ENCODE assay signal across 9 cellular contexts in genomic region chr22:38239101-38239761, GRCh38. TPM values are rescaled to one million over a fixed set of nuclear protein-coding genes. Genes with fewer than 3 reads are reported as not detected.
A peak's percentile ranks its signal among the peaks of the same experiment; 100 is the strongest.
DNase-seq lines count a peak whose midpoint lies in the region; ATAC-seq, FAIRE-seq and TF ChIP-seq lines count a peak whose summit lies in the region.
"Had no signal": no experiment of that assay in that cellular context is flagged by ENCODE, and none has a peak within 500 bp of the region (broad histone marks: within the 10 kb centered on the region; RNA-seq: fewer than 3 reads in every experiment).

No MANE protein-coding gene starts in this region.

- FAIRE-seq in astrocyte (lab: Jason Lieb, UNC), result peak; percentile 66

- H4K20me1 ChIP-seq in GM23338 (replicated peaks; ENCODE audit: insufficient read depth), result peaks cover 3% of the 10 kb centered on the region; the same call in 1 of the 2 replicates
- H4K20me1 ChIP-seq in astrocyte (ENCODE audit: insufficient read depth, low read length), result peaks cover 5% of the 10 kb centered on the region

- no peak for ATAC-seq in GM23338
- ATAC-seq in HG02884 (IDR thresholded peaks at IDR 0.05; ENCODE audit: unreplicated experiment), result no peak
- no peak for ATAC-seq in GM18511 (IDR thresholded peaks at IDR 0.05; ENCODE audit: unreplicated experiment)

- H3K27me3 ChIP-seq in GM23338 (ENCODE audit: insufficient read depth) (no peaks in the 10 kb centered on the region), astrocyte (ENCODE audit: insufficient read depth, low read length) (no peaks in the 10 kb centered on the region), skeletal muscle satellite cell (ENCODE audit: control insufficient read depth, insufficient read depth, low read length) (no peaks in the 10 kb centered on the region)

- H3K79me2 ChIP-seq in GM23338 (replicated peaks; ENCODE audit: insufficient read depth) (no peaks in the 10 kb centered on the region), astrocyte (ENCODE audit: insufficient read depth, low read length) (peaks cover 48% of the 10 kb centered on the region)

- H3K36me3 ChIP-seq in GM23338 (ENCODE audit: insufficient read depth) (no peaks in the 10 kb centered on the region; the same call in 1 of the 2 replicates), astrocyte (ENCODE audit: insufficient read depth, low read length) (peaks cover 13% of the 10 kb centered on the region), skeletal muscle satellite cell (ENCODE audit: insufficient read depth, low read length) (peaks cover 35% of the 10 kb centered on the region)

- 0 out of 2 replicates have a peak, but pooled peaks cover 2% of the 10 kb centered on the region for H3K4me1 ChIP-seq in GM23338 (ENCODE audit: insufficient read depth)
- peaks cover 45% of the 10 kb centered on the region for H3K4me1 ChIP-seq in astrocyte (ENCODE audit: insufficient read depth, low read length)
- peaks cover 58% of the 10 kb centered on the region for H3K4me1 ChIP-seq in skeletal muscle satellite cell (ENCODE audit: control insufficient read depth, insufficient read depth, low read length)

- peaks cover 7% of the 10 kb centered on the region for H3K27me3 Mint-ChIP-seq in GM23338 (ENCODE audit: insufficient read depth, low read depth, poor library complexity)
- no peaks in the 10 kb centered on the region for H3K27me3 Mint-ChIP-seq in astrocyte (ENCODE audit: low read depth, unreplicated experiment)
- H3K27me3 Mint-ChIP-seq in CD14-positive monocyte (ENCODE audit: low read depth in 3 of 3), result peaks cover 0 to 3% (median 0%) of the 10 kb centered on the region in 3 donors
- no peaks in the 10 kb centered on the region for H3K27me3 Mint-ChIP-seq in activated CD4-positive, alpha-beta memory T cell treated with anti-CD3 and anti-CD28 coated beads for 36 hours
- H3K27me3 Mint-ChIP-seq: activated naive CD4-positive, alpha-beta T cell treated with anti-CD3 and anti-CD28 coated beads, Interleukin-2, amount 50 U/mL, for 24 hours had no signal

- H3K9ac ChIP-seq in astrocyte (ENCODE audit: low read length) (peak overlapping the region; percentile 90), skeletal muscle satellite cell (ENCODE audit: low read depth, low read length) (peak overlapping the region; percentile 87)

- H3K36me3 Mint-ChIP-seq in GM23338 (ENCODE audit: low read depth), result peaks cover 23% of the 10 kb centered on the region
- H3K36me3 Mint-ChIP-seq in astrocyte (ENCODE audit: low read depth, unreplicated experiment), result peaks cover 29% of the 10 kb centered on the region
- peaks cover 66 to 79% of the 10 kb centered on the region in 2 donors for H3K36me3 Mint-ChIP-seq in CD14-positive monocyte
- peaks cover 6% of the 10 kb centered on the region for H3K36me3 Mint-ChIP-seq in activated CD4-positive, alpha-beta memory T cell treated with anti-CD3 and anti-CD28 coated beads for 36 hours

- no peaks in the 10 kb centered on the region for H3F3A ChIP-seq in GM23338 (replicated peaks; ENCODE audit: low read depth)

- no peaks in the 10 kb centered on the region for H3K9me3 ChIP-seq in astrocyte (ENCODE audit: insufficient read depth, low read depth, low read length)
- no peaks in the 10 kb centered on the region for H3K9me3 ChIP-seq in skeletal muscle satellite cell (replicated peaks; ENCODE audit: low read length)

- intact Hi-C loops in CD14-positive monocyte (cut with micrococcal nuclease), result no loop called here
- intact Hi-C loops in activated CD4-positive, alpha-beta memory T cell treated with anti-CD3 and anti-CD28 coated beads for 36 hours (cut with micrococcal nuclease), result no loop called here

- H3K27ac Mint-ChIP-seq in GM23338 (peak overlapping the region; percentile 84), astrocyte (ENCODE audit: unreplicated experiment) (peak overlapping the region; percentile 99), CD14-positive monocyte (no peak overlapping the region)
- no peak overlapping the region for H3K27ac Mint-ChIP-seq in activated CD4-positive, alpha-beta memory T cell treated with anti-CD3 and anti-CD28 coated beads for 36 hours
- H3K27ac Mint-ChIP-seq: activated naive CD4-positive, alpha-beta T cell treated with anti-CD3 and anti-CD28 coated beads, Interleukin-2, amount 50 U/mL, for 24 hours had no signal

- no peaks in the 10 kb centered on the region for H3K9me2 ChIP-seq in GM23338 (ENCODE audit: insufficient read depth)

- CTCF ChIA-PET in activated CD4-positive, alpha-beta memory T cell treated with anti-CD3 and anti-CD28 coated beads for 36 hours (lab: Charles Lee), result interaction anchor here (0.5 kb wide), 1 partner anchor 139 kb away, joined by 3 read pairs; no protein-coding TSS in a partner anchor

- H3K4me3 ChIP-seq in GM23338 (no peak overlapping the region), astrocyte (ENCODE audit: insufficient read depth, low read depth, low read length) (no peak overlapping the region), skeletal muscle satellite cell (ENCODE audit: low read length) (peak overlapping the region; percentile 52)

- H3K27ac ChIP-seq in GM23338 (ENCODE audit: low read depth) (peak overlapping the region; percentile 55; the same call in 1 of the 2 replicates), astrocyte (ENCODE audit: low read depth, low read length) (peak overlapping the region; percentile 99)

- no peaks in the 10 kb centered on the region for H3K9me3 Mint-ChIP-seq in GM23338
- H3K9me3 Mint-ChIP-seq in astrocyte (ENCODE audit: unreplicated experiment), result no peaks in the 10 kb centered on the region
- H3K9me3 Mint-ChIP-seq in CD14-positive monocyte, result peaks cover 0 to 2% (median 0%) of the 10 kb centered on the region in 7 donors
- H3K9me3 Mint-ChIP-seq in activated CD4-positive, alpha-beta memory T cell treated with anti-CD3 and anti-CD28 coated beads for 36 hours, result no peaks in the 10 kb centered on the region
- H3K9me3 Mint-ChIP-seq: activated naive CD4-positive, alpha-beta T cell treated with anti-CD3 and anti-CD28 coated beads, Interleukin-2, amount 50 U/mL, for 24 hours had no signal

- H3K4me1 Mint-ChIP-seq in GM23338 (peaks cover 35% of the 10 kb centered on the region), astrocyte (ENCODE audit: low read depth, unreplicated experiment) (peaks cover 40% of the 10 kb centered on the region), CD14-positive monocyte (peaks cover 3% of the 10 kb centered on the region)
- no peaks in the 10 kb centered on the region for H3K4me1 Mint-ChIP-seq in activated CD4-positive, alpha-beta memory T cell treated with anti-CD3 and anti-CD28 coated beads for 36 hours (ENCODE audit: low read depth)
- H3K4me1 Mint-ChIP-seq: activated naive CD4-positive, alpha-beta T cell treated with anti-CD3 and anti-CD28 coated beads, Interleukin-2, amount 50 U/mL, for 24 hours had no signal

- H2AFZ ChIP-seq in GM23338, result no peak overlapping the region
- peak overlapping the region; percentile 11 for H2AFZ ChIP-seq in astrocyte (ENCODE audit: low read depth, low read length)

- DNase-seq in GM23338 (ENCODE audit: low spot score), result no peak
- DNase-seq in astrocyte (ENCODE audit: low read depth), result peak; percentile 94
- DNase-seq in hepatic stellate cell (ENCODE audit: low spot score), result peak; percentile 97
- no peak for DNase-seq in CD14-positive monocyte (ENCODE audit: low spot score)
- DNase-seq in activated CD4-positive, alpha-beta memory T cell treated with anti-CD3 and anti-CD28 coated beads for 36 hours, result no peak

- H3K4me2 ChIP-seq in GM23338 (no peak overlapping the region), astrocyte (ENCODE audit: low read length) (peak overlapping the region; percentile 83), skeletal muscle satellite cell (ENCODE audit: low read length) (peak overlapping the region; percentile 75)

- H3K4me3 Mint-ChIP-seq in GM23338, result no peak overlapping the region
- peak overlapping the region; percentile 47 for H3K4me3 Mint-ChIP-seq in astrocyte (ENCODE audit: unreplicated experiment)
- no peak overlapping the region for H3K4me3 Mint-ChIP-seq in CD14-positive monocyte
- H3K4me3 Mint-ChIP-seq in activated CD4-positive, alpha-beta memory T cell treated with anti-CD3 and anti-CD28 coated beads for 36 hours, result no peak overlapping the region
- H3K4me3 Mint-ChIP-seq: activated naive CD4-positive, alpha-beta T cell treated with anti-CD3 and anti-CD28 coated beads, Interleukin-2, amount 50 U/mL, for 24 hours had no signal

- POLR2A ChIA-PET in activated CD4-positive, alpha-beta memory T cell treated with anti-CD3 and anti-CD28 coated beads for 36 hours (lab: Charles Lee), result interaction anchor here (1.0 kb wide), 1 partner anchor 160 kb away, joined by 3 read pairs; no protein-coding TSS in a partner anchor

- TF ChIP-seq CTCF in GM23338 (conservative IDR thresholded peaks at IDR 0.05; ENCODE audit: low read depth in 2 of 2) (no peak), astrocyte (IDR thresholded peaks at IDR 0.05; ENCODE audit: insufficient read depth, low read depth, low read length) (no peak), CD14-positive monocyte (IDR thresholded peaks at IDR 0.05) (no peak)

TF ChIP-seq in GM23338, 12 proteins besides CTCF, POLR2A, EP300 and RAD21 (continues in another document):
- TF ChIP-seq STAT1 (IDR thresholded peaks at IDR 0.05; ENCODE audit: unreplicated experiment), result no peak
- no peak for TF ChIP-seq JUNB (IDR thresholded peaks at IDR 0.05; ENCODE audit: unreplicated experiment)

RNA-seq across cellular contexts. Expression of gene TMEM184B, which starts 33.6 kb away (rescaled TPM):
- total RNA-seq in GM23338 (2014; rRNA removed; shearing (Covaris generic)), result 76.5 and 95.1 TPM in 2 replicates
- polyA plus RNA-seq in GM23338 (2016; fragmentation: Nextera tagmentation; extraction: Ambion mirVana), result 40.7 and 42.2 TPM in 2 replicates
- total RNA-seq in astrocyte, result 109 and 114 TPM in 2 replicates
- 33.0 and 43.7 TPM in 2 replicates for total RNA-seq in skeletal muscle satellite cell (2012; rRNA removed)
- 10 to 100 TPM in 1 of 2 donors, 1 to 10 TPM in 1; 7.4 to 10.6 TPM for polyA plus RNA-seq in CD14-positive monocyte
- 10 to 100 TPM; 24.4 to 26.6 TPM for total RNA-seq in activated CD4-positive, alpha-beta memory T cell treated with anti-CD3 and anti-CD28 coated beads for 36 hours

RNA-seq across cellular contexts. Expression of gene MAFF, which starts 37.4 kb away (rescaled TPM):
- total RNA-seq in GM23338 (2014; rRNA removed; shearing (Covaris generic)), result 7.7 and 8.9 TPM in 2 replicates
- polyA plus RNA-seq in GM23338 (2016; fragmentation: Nextera tagmentation; extraction: Ambion mirVana) (2.2 and 2.3 TPM in 2 replicates), CD14-positive monocyte (1 to 10 TPM; 1.5 to 2.0 TPM)
- total RNA-seq in astrocyte, result 12.0 and 18.2 TPM in 2 replicates
- 29.7 and 36.9 TPM in 2 replicates for total RNA-seq in skeletal muscle satellite cell (2012; rRNA removed)
- total RNA-seq in activated CD4-positive, alpha-beta memory T cell treated with anti-CD3 and anti-CD28 coated beads for 36 hours, result 10 to 100 TPM; 15.5 to 15.9 TPM

RNA-seq across cellular contexts. Expression of gene PLA2G6, which starts 57.6 kb away (rescaled TPM):
- 6.3 and 12.6 TPM in 2 replicates for total RNA-seq in GM23338 (2014; rRNA removed; shearing (Covaris generic))
- polyA plus RNA-seq in GM23338 (2016; fragmentation: Nextera tagmentation; extraction: Ambion mirVana) (4.5 and 5.8 TPM in 2 replicates), CD14-positive monocyte (under 1 TPM; 0.43 to 0.62 TPM)
- 9.7 and 10.0 TPM in 2 replicates for total RNA-seq in astrocyte
- total RNA-seq in skeletal muscle satellite cell (2012; rRNA removed), result 4.8 and 8.6 TPM in 2 replicates
- total RNA-seq in activated CD4-positive, alpha-beta memory T cell treated with anti-CD3 and anti-CD28 coated beads for 36 hours, result 10 to 100 TPM; 63.7 to 69.5 TPM

Comparison
In these comparisons a context has a peak if more than half of its experiments do, and no peak if none do; other contexts are left out.
1. DNase-seq: peak in astrocyte (single experiment) and hepatic stellate cell (single experiment); none in GM23338 (single experiment), CD14-positive monocyte (single experiment) and activated CD4-positive, alpha-beta memory T cell treated with anti-CD3 and anti-CD28 coated beads for 36 hours (single experiment).
2. H3K27ac Mint-ChIP-seq: peak in GM23338 (single experiment) and astrocyte (single experiment); none in CD14-positive monocyte (0 of 7) and activated CD4-positive, alpha-beta memory T cell treated with anti-CD3 and anti-CD28 coated beads for 36 hours (single experiment).